8 cellular contexts compared by ENCODE assay signal in the genomic region with DNA sequence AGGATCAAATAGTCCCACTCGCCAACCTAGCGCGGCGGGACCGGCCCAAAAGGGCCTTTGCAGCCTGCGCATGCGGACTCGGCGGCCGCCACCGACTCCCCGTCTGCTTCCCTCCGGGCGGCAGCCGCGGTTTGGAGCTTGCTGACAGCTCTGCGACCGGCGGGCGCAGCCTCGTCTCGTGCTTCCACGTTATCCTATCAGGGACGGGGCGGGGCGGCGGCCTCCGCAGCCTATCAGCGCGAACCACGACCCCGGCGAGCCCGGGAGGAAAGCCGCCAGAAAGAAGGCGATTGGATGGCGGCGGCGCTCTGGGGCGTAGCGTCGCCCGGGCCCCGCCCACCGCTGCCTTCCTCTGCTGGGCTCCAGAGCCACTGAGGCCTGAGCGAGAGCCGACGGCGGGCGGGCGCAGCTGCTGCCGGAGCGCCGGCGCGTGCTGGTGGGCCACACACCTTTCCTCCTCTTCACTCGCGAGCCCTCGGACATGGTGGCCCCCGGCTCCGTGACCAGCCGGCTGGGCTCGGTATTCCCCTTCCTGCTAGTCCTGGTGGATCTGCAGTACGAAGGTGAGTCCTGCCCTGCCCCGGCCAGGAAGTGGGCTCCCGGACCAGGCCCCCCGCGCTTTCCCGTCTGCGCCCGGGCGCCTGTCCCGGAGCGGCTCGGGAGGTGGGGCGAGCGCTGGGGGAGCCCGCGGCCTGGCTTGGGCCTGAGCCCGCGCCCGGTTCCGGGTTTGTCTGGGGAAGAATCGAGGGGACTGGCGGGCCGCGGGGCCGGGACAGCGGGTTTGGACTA. TPM values are rescaled to one million over a fixed set of nuclear protein-coding genes. Genes with fewer than 3 reads are reported as not detected.
DNase-seq lines count a peak whose midpoint lies in the region; ATAC-seq and TF ChIP-seq lines count a peak whose summit lies in the region.

DNAJC3 (plus strand) TSS at position 365 of the 789 bp plus-strand sequence; CDS start at position 482, 117 bp downstream.

- TF ChIP-seq CTCF in GM13977 (IDR thresholded peaks at IDR 0.05; ENCODE audit: extremely low read depth, insufficient read depth, missing control alignments): no peak
- no peak for TF ChIP-seq CTCF in heart right ventricle (IDR thresholded peaks at IDR 0.05)
- TF ChIP-seq CTCF in upper lobe of right lung (IDR thresholded peaks at IDR 0.05): no peak

- ATAC-seq in HG02884 (IDR thresholded peaks at IDR 0.05; ENCODE audit: unreplicated experiment): peak; percentile 88
- peak; percentile 97 to 99 (median 98) for ATAC-seq in heart right ventricle
- peak; percentile 99 for ATAC-seq in upper lobe of right lung

- H3K27me3 Mint-ChIP-seq in T-helper 1 cell treated with Interleukin-12 subunit alpha and Interleukin-12 subunit beta and Interleukin-4 antibody, amounts not matched to agents 30 μg/mL and 1 μg/mL, for 36 hours (ENCODE audit: low read depth): no peaks in the 10 kb centered on the region

- H3K4me3 ChIP-seq in heart right ventricle (peak within 1 kb of the TSS; percentile 78 to 98 (median 86)), upper lobe of right lung (peak within 1 kb of the TSS; percentile 95)

- 0% methylated on average over 79 to 89 of the region's 89 CpGs for WGBS in heart right ventricle, 2 donors

- H3K36me3 ChIP-seq in heart right ventricle: no peaks in the 10 kb centered on the region
- H3K36me3 ChIP-seq in upper lobe of right lung: no peaks in the 10 kb centered on the region

- peaks cover 0 to 19% (median 0%) of the 10 kb centered on the region in 11 donors for H3K9me3 ChIP-seq in heart right ventricle
- H3K9me3 ChIP-seq in upper lobe of right lung: no peaks in the 10 kb centered on the region

- H3K27ac ChIP-seq in heart right ventricle: peak within 1 kb of the TSS; percentile 89 to 99 (median 96)
- H3K27ac ChIP-seq in upper lobe of right lung: peak within 1 kb of the TSS; percentile 96

- H3K27ac Mint-ChIP-seq in T-helper 1 cell treated with Interleukin-12 subunit alpha and Interleukin-12 subunit beta and Interleukin-4 antibody, amounts not matched to agents 30 μg/mL and 1 μg/mL, for 36 hours: peak within 1 kb of the TSS; percentile 90

- DNase-seq in GM13977 (ENCODE audit: low spot score): peak; percentile 97
- DNase-seq in NCI-H1694 (lab: John Stamatoyannopoulos, UW): peak; percentile 91
- DNase-seq in amniotic stem cell (lab: John Stamatoyannopoulos, UW): peak; percentile 94
- DNase-seq in heart right ventricle: peak; percentile 98 to 99
- DNase-seq in posterior vena cava (ENCODE audit: low spot score): peak; percentile 100
- DNase-seq in upper lobe of right lung: peak; percentile 100

- in situ Hi-C loops in GM13977 (cut with MboI; ENCODE audit: low pct_unique_long_range_greater_than_20kb, low sequenced_read_pairs, unreplicated experiment): no loop called here

- H3K9me3 Mint-ChIP-seq in T-helper 1 cell treated with Interleukin-12 subunit alpha and Interleukin-12 subunit beta and Interleukin-4 antibody, amounts not matched to agents 30 μg/mL and 1 μg/mL, for 36 hours: no peaks in the 10 kb centered on the region

- peak within 1 kb of the TSS; percentile 91 for H3K4me3 Mint-ChIP-seq in T-helper 1 cell treated with Interleukin-12 subunit alpha and Interleukin-12 subunit beta and Interleukin-4 antibody, amounts not matched to agents 30 μg/mL and 1 μg/mL, for 36 hours

- no peaks in the 10 kb centered on the region for H3K27me3 ChIP-seq in heart right ventricle
- H3K27me3 ChIP-seq in upper lobe of right lung: no peaks in the 10 kb centered on the region

- intact Hi-C loops in heart right ventricle (cut with DNase I): no loop called here
- intact Hi-C loops in posterior vena cava (cut with DNase I): no loop called here
- intact Hi-C loops in upper lobe of right lung (cut with DNase I): no loop called here

- H3K36me3 Mint-ChIP-seq in T-helper 1 cell treated with Interleukin-12 subunit alpha and Interleukin-12 subunit beta and Interleukin-4 antibody, amounts not matched to agents 30 μg/mL and 1 μg/mL, for 36 hours (ENCODE audit: low read depth): peaks cover 21% of the 10 kb centered on the region

- H3K4me1 ChIP-seq in heart right ventricle (peaks cover 0 to 59% (median 37%) of the 10 kb centered on the region in 9 donors), upper lobe of right lung (peaks cover 31% of the 10 kb centered on the region)

- H3K4me1 Mint-ChIP-seq in T-helper 1 cell treated with Interleukin-12 subunit alpha and Interleukin-12 subunit beta and Interleukin-4 antibody, amounts not matched to agents 30 μg/mL and 1 μg/mL, for 36 hours (ENCODE audit: low read depth): peaks cover 42% of the 10 kb centered on the region

RNA-seq across cellular contexts. Expression of gene DNAJC3, which starts in this region (rescaled TPM):
- 10 to 100 TPM; 27.5 to 40.9 (median 31.7) TPM for total RNA-seq in heart right ventricle
- 10 to 100 TPM in 1 of 2 donors, 1 to 10 TPM in 1; 9.3 to 18.3 TPM for polyA plus RNA-seq in heart right ventricle
- 10 to 100 TPM; 62.4 to 63.5 TPM for total RNA-seq in posterior vena cava
- 67.9 TPM for total RNA-seq in upper lobe of right lung

Comparison
In these comparisons a context has a peak if more than half of its experiments do, and no peak if none do; other contexts are left out.
1. Peak in every context shown above with its lines: DNase-seq, ATAC-seq, H3K4me3 ChIP-seq and H3K27ac ChIP-seq.